ENCODE assay signal across 29 cellular contexts in genomic region chr17:4184811-4185210, GRCh38.
"Had no signal": no experiment of that assay in that cellular context is flagged by ENCODE, and none has a peak within 500 bp of the region (broad histone marks: within the 10 kb centered on the region; RNA-seq: fewer than 3 reads in every experiment).

No MANE protein-coding gene starts in this region.

- H3K4me3 Mint-ChIP-seq: central memory CD8-positive, alpha-beta T cell; natural killer cell; stimulated activated memory B cell treated with anti-CD40 and anti-IgM and Interleukin-4, amounts not matched to agents 10 μg/mL and 1 μg/mL and 100 μg/mL, for 72 hours; type B pancreatic cell had no signal

- H3K9me3 Mint-ChIP-seq: central memory CD8-positive, alpha-beta T cell; natural killer cell; stimulated activated memory B cell treated with anti-CD40 and anti-IgM and Interleukin-4, amounts not matched to agents 10 μg/mL and 1 μg/mL and 100 μg/mL, for 72 hours; type B pancreatic cell had no signal

- FAIRE-seq: colon, islet of Langerhans, urothelium cell line had no signal

- ATAC-seq: esophagus mucosa; foreskin keratinocyte; gastroesophageal sphincter; heart left ventricle; left cardiac atrium; left lung; natural killer cell; stimulated activated memory B cell treated with anti-CD40 and anti-IgM and Interleukin-4, amounts not matched to agents 10 μg/mL and 1 μg/mL and 100 μg/mL, for 72 hours; stimulated activated naive CD8-positive, alpha-beta T cell treated with anti-CD3 and anti-CD28 coated beads, Interleukin-15, Interleukin-2, amounts not matched to agents 100 U/mL and 50 U/mL, for 24 hours had no signal

- H3K27ac ChIP-seq: epithelial cell of prostate, foreskin keratinocyte, gastroesophageal sphincter, heart left ventricle, hepatocyte, left lung, parathyroid adenoma, prostate gland, right atrium auricular region, sigmoid colon, testis, tibial artery had no signal

- H3K9ac ChIP-seq: parathyroid adenoma had no signal

- H3K4me2 ChIP-seq: hepatocyte had no signal

- H3K79me2 ChIP-seq: hepatocyte had no signal

- H2AFZ ChIP-seq: hepatocyte, parathyroid adenoma had no signal

- H3K9me3 ChIP-seq: gastroesophageal sphincter, heart left ventricle, left lung, prostate gland, right atrium auricular region, sigmoid colon, testis, tibial artery had no signal

- H3K27ac Mint-ChIP-seq: natural killer cell; stimulated activated memory B cell treated with anti-CD40 and anti-IgM and Interleukin-4, amounts not matched to agents 10 μg/mL and 1 μg/mL and 100 μg/mL, for 72 hours; type B pancreatic cell had no signal

- DNase-seq: effector CD4-positive, alpha-beta T cell; foreskin keratinocyte; heart left ventricle; left cardiac atrium; left lung; mammary epithelial cell; mesendoderm; natural killer cell; occipital lobe; stimulated activated CD4-positive, alpha-beta T cell treated with anti-CD3 and anti-CD28 coated beads, Interleukin-2, amount 100 ng/mL, for 24 hours; stimulated activated CD4-positive, alpha-beta T cell treated with anti-CD3 and anti-CD28 coated beads, Interleukin-4, amount 100 ng/mL, for 24 hours; stimulated activated naive CD8-positive, alpha-beta T cell treated with anti-CD3 and anti-CD28 coated beads, Interleukin-15, Interleukin-2, amounts not matched to agents 100 U/mL and 50 U/mL, for 24 hours; testis had no signal

- H3K27me3 ChIP-seq: dorsolateral prefrontal cortex, foreskin keratinocyte, gastroesophageal sphincter, heart left ventricle, hepatocyte, left lung, right atrium auricular region, sigmoid colon, testis, tibial artery had no signal

- H3K27me3 Mint-ChIP-seq: central memory CD8-positive, alpha-beta T cell; stimulated activated memory B cell treated with anti-CD40 and anti-IgM and Interleukin-4, amounts not matched to agents 10 μg/mL and 1 μg/mL and 100 μg/mL, for 72 hours; type B pancreatic cell had no signal

- H3K4me1 ChIP-seq: gastroesophageal sphincter, parathyroid adenoma, sigmoid colon, testis had no signal

- H3K4me1 Mint-ChIP-seq: central memory CD8-positive, alpha-beta T cell; stimulated activated memory B cell treated with anti-CD40 and anti-IgM and Interleukin-4, amounts not matched to agents 10 μg/mL and 1 μg/mL and 100 μg/mL, for 72 hours had no signal

- H3K4me3 ChIP-seq: dorsolateral prefrontal cortex, gastroesophageal sphincter, heart left ventricle, hepatocyte, left lung, prostate gland, right atrium auricular region, sigmoid colon, testis, tibial artery had no signal
